In genomic region chr10:110498982-110499795, GRCh38 we compare ENCODE assay signal across 8 cellular contexts. TPM values are rescaled to one million over a fixed set of nuclear protein-coding genes. Genes with fewer than 3 reads are reported as not detected.
A peak's percentile ranks its signal among the peaks of the same experiment; 100 is the strongest.
DNase-seq lines count a peak whose midpoint lies in the region; ATAC-seq lines count a peak whose summit lies in the region.

No MANE protein-coding gene starts in this region.

- peak overlapping the region; percentile 99 for H3K4me3 Mint-ChIP-seq in natural killer cell treated with Interleukin-12 subunit alpha and Interleukin-12 subunit beta and Interleukin-15 and Interleukin-18, amount 100 ng/mL, for 72 hours

- H3K27me3 Mint-ChIP-seq in natural killer cell treated with Interleukin-12 subunit alpha and Interleukin-12 subunit beta and Interleukin-15 and Interleukin-18, amount 100 ng/mL, for 72 hours = no peaks in the 10 kb centered on the region

- ATAC-seq in natural killer cell treated with Interleukin-12 subunit alpha and Interleukin-12 subunit beta and Interleukin-15 and Interleukin-18, amount 100 ng/mL, for 72 hours = peak in 1 of 2 donors; percentile 13
- no peak for ATAC-seq in HG03439 (IDR thresholded peaks at IDR 0.05; ENCODE audit: unreplicated experiment)

- peak overlapping the region; percentile 97 to 98 for H3K27ac Mint-ChIP-seq in natural killer cell treated with Interleukin-12 subunit alpha and Interleukin-12 subunit beta and Interleukin-15 and Interleukin-18, amount 100 ng/mL, for 72 hours

- H3K4me1 Mint-ChIP-seq in natural killer cell treated with Interleukin-12 subunit alpha and Interleukin-12 subunit beta and Interleukin-15 and Interleukin-18, amount 100 ng/mL, for 72 hours (ENCODE audit: low read depth in 2 of 2) = peaks cover 60 to 75% of the 10 kb centered on the region in 2 donors

- H3K9me3 Mint-ChIP-seq in natural killer cell treated with Interleukin-12 subunit alpha and Interleukin-12 subunit beta and Interleukin-15 and Interleukin-18, amount 100 ng/mL, for 72 hours = no peaks in the 10 kb centered on the region

- peaks cover 55% of the 10 kb centered on the region for H3K36me3 Mint-ChIP-seq in natural killer cell treated with Interleukin-12 subunit alpha and Interleukin-12 subunit beta and Interleukin-15 and Interleukin-18, amount 100 ng/mL, for 72 hours

- in situ Hi-C loops in KBM-7 (cut with MboI; ENCODE audit: low pct_unique_long_range_greater_than_20kb, low sequenced_read_pairs) = no loop called here

- peak overlapping the region; percentile 96 for H3K27ac ChIP-seq in epithelial cell of prostate

- DNase-seq in stimulated activated CD4-positive, alpha-beta T cell treated with anti-CD3 and anti-CD28 coated beads, Interleukin-15, amount 100 ng/mL, for 24 hours = peak; percentile 51
- no peak for DNase-seq in stimulated activated CD4-positive, alpha-beta T cell treated with anti-CD3 and anti-CD28 coated beads, Interleukin-12 subunit alpha, Interleukin-12 subunit beta, amount 100 ng/mL, for 4 hours
- DNase-seq in KBM-7 (peak; percentile 70), epithelial cell of prostate (ENCODE audit: low read depth, low spot score) (no peak), GM19238 (ENCODE audit: insufficient read length, low spot score) (no peak)
- DNase-seq in activated CD4-positive, alpha-beta T cell treated with anti-CD3 and anti-CD28 coated beads, Interleukin-2, amount 50 U/mL, for 1 hour = peak; percentile 28
- no peak for DNase-seq in natural killer cell treated with Interleukin-12 subunit alpha and Interleukin-12 subunit beta and Interleukin-15 and Interleukin-18, amount 100 ng/mL, for 72 hours (ENCODE audit: low spot score)

RNA-seq across cellular contexts. Expression of gene DUSP5, which starts 1.5 kb away (rescaled TPM):
- total RNA-seq in natural killer cell treated with Interleukin-12 subunit alpha and Interleukin-12 subunit beta and Interleukin-15 and Interleukin-18, amount 100 ng/mL, for 72 hours = 100 to 1,000 TPM; 159 to 311 TPM

Comparison
In these comparisons a context has a peak if more than half of its experiments do, and no peak if none do; other contexts are left out.
1. DNase-seq: peak in stimulated activated CD4-positive, alpha-beta T cell treated with anti-CD3 and anti-CD28 coated beads, Interleukin-15, amount 100 ng/mL, for 24 hours (single experiment), KBM-7 (single experiment) and activated CD4-positive, alpha-beta T cell treated with anti-CD3 and anti-CD28 coated beads, Interleukin-2, amount 50 U/mL, for 1 hour (single experiment); none in stimulated activated CD4-positive, alpha-beta T cell treated with anti-CD3 and anti-CD28 coated beads, Interleukin-12 subunit alpha, Interleukin-12 subunit beta, amount 100 ng/mL, for 4 hours (single experiment), epithelial cell of prostate (single experiment), natural killer cell treated with Interleukin-12 subunit alpha and Interleukin-12 subunit beta and Interleukin-15 and Interleukin-18, amount 100 ng/mL, for 72 hours (single experiment) and GM19238 (single experiment).